Comparison of ENCODE assay signal across 10 cellular contexts in the genomic region with DNA sequence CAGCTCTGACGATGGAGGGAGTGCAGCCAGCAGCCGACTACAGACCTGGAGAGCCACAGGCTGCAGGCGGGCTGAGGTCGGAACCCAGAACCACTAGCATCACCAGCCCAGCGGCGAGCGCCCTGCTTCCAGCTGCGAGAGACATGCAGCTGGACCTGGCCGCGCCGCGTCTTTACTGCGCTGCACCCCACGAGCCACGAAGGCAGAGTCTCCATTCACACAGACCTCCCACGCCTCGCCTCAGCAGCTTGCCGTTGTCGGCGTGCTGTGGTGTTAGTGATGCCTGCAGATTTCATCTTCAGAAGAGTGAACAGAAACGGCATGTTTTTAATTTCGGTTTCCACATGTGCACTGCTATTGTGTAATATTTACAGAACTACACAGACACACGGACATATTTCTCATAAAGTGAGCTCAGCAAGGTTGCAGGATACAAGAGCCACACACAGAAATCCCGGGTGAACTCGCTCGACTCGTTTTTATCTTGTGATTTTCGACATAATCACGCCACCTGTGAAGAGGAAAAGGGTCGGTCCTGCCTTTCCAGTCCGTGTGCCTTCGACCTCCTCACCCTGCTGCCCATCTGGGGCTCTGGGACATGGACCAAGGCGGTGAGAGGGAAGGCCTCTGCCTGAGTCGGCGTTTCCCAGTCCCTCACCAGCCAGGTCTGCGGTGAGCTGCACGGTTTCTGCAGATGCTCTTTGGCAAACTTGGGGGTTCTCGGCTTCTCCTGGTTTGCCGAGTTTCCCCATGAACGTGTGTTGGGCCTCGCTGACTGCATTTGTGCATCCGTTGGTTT.
DNase-seq lines count a peak whose midpoint lies in the region; TF ChIP-seq lines count a peak whose summit lies in the region.
"Had no signal": no experiment of that assay in that cellular context is flagged by ENCODE, and none has a peak within 500 bp of the region (broad histone marks: within the 10 kb centered on the region; RNA-seq: fewer than 3 reads in every experiment).

No MANE protein-coding gene starts in this region.

- TF ChIP-seq CTCF in neural crest cell (conservative IDR thresholded peaks at IDR 0.05), result no peak
- no peak for TF ChIP-seq CTCF in endothelial cell (IDR thresholded peaks at IDR 0.05; ENCODE audit: unreplicated experiment)

- DNase-seq in AG08396 (ENCODE audit: low spot score) (peak; percentile 37), NOMO-1 (lab: John Stamatoyannopoulos, UW; ENCODE audit: unreplicated experiment in 2 of 2) (peak; percentile 16 to 75), neural crest cell (ENCODE audit: low read depth, low spot score) (no peak), NCI-H69 (lab: John Stamatoyannopoulos, UW) (no peak), DMS53 treated with DMSO at 0.1 percent for 48 hours (lab: John Stamatoyannopoulos, UW; ENCODE audit: unreplicated experiment) (no peak), GF-D8 (lab: John Stamatoyannopoulos, UW) (no peak), endothelial cell (ENCODE audit: low spot score) (no peak)
- DNase-seq in activated T-helper 9 cell treated with anti-CD3 and anti-CD28 coated beads, Interleukin-2, amount 50 U/mL, for 16 hours (ENCODE audit: low read depth), result peak; percentile 36
- DNase-seq: brain microvascular endothelial cell, PC-9 had no signal

- H3K4me3 Mint-ChIP-seq in neural crest cell, result no peak overlapping the region
- H3K4me3 Mint-ChIP-seq in endothelial cell (ENCODE audit: unreplicated experiment), result no peak overlapping the region

- H3K4me1 Mint-ChIP-seq in neural crest cell, result peaks cover 4% of the 10 kb centered on the region
- peaks cover 11% of the 10 kb centered on the region for H3K4me1 Mint-ChIP-seq in endothelial cell (ENCODE audit: unreplicated experiment)

- H3K27ac Mint-ChIP-seq in neural crest cell (ENCODE audit: unreplicated experiment) (peak overlapping the region; percentile 31), endothelial cell (ENCODE audit: unreplicated experiment) (no peak overlapping the region)

- H3K27me3 Mint-ChIP-seq in neural crest cell (ENCODE audit: low read depth) (no peaks in the 10 kb centered on the region), endothelial cell (ENCODE audit: unreplicated experiment) (peaks cover 4% of the 10 kb centered on the region)

- H3K9me3 Mint-ChIP-seq in neural crest cell, result no peaks in the 10 kb centered on the region
- H3K9me3 Mint-ChIP-seq in endothelial cell (ENCODE audit: unreplicated experiment), result no peaks in the 10 kb centered on the region

- H3K36me3 Mint-ChIP-seq in neural crest cell (ENCODE audit: low read depth) (peaks cover 6% of the 10 kb centered on the region), endothelial cell (ENCODE audit: low read depth, unreplicated experiment) (no peaks in the 10 kb centered on the region)

Comparison
In these comparisons a context has a peak if more than half of its experiments do, and no peak if none do; other contexts are left out.
1. DNase-seq: peak in AG08396 (single experiment), NOMO-1 (2 of 2) and activated T-helper 9 cell treated with anti-CD3 and anti-CD28 coated beads, Interleukin-2, amount 50 U/mL, for 16 hours (single experiment); none in neural crest cell (single experiment), NCI-H69 (single experiment), DMS53 treated with DMSO at 0.1 percent for 48 hours (single experiment), GF-D8 (single experiment) and endothelial cell (single experiment).